Comparison of ENCODE assay signal across 11 cellular contexts in genomic region chr22:31586137-31586920, GRCh38.
A peak's percentile ranks its signal among the peaks of the same experiment; 100 is the strongest.
DNase-seq lines count a peak whose midpoint lies in the region; ATAC-seq and TF ChIP-seq lines count a peak whose summit lies in the region.
"Had no signal": no experiment of that assay in that cellular context is flagged by ENCODE, and none has a peak within 500 bp of the region (broad histone marks: within the 10 kb centered on the region; RNA-seq: fewer than 3 reads in every experiment).

No MANE protein-coding gene starts in this region.

- no peak for TF ChIP-seq CTCF in foreskin fibroblast (IDR thresholded peaks at IDR 0.05; ENCODE audit: low read depth, low read length)

- no peak for DNase-seq in activated T-cell treated with anti-CD3 and anti-CD28 coated beads, Interleukin-2, amount 50 U/mL, for 4 hours
- DNase-seq in activated T-cell treated with anti-CD3 and anti-CD28 coated beads for 4 hours (no peak), foreskin fibroblast (peak; percentile 68 to 79), GF-D8 (lab: John Stamatoyannopoulos, UW) (no peak)
- DNase-seq in stimulated activated naive CD4-positive, alpha-beta T cell treated with Interleukin-2 at 50 U/mL for 16 hours (lab: John Stamatoyannopoulos, UW), result no peak
- DNase-seq: activated CD4-positive, alpha-beta T cell treated with anti-CD3 and anti-CD28 coated beads for 1 hour; NCI-H2029; uterus had no signal

- H3K36me3 ChIP-seq in skeletal muscle satellite cell (ENCODE audit: insufficient read depth, low read length), result peaks cover 16% of the 10 kb centered on the region
- H3K36me3 ChIP-seq: uterus had no signal

- H3K4me1 ChIP-seq in skeletal muscle satellite cell (ENCODE audit: control insufficient read depth, insufficient read depth, low read length), result peaks cover 45% of the 10 kb centered on the region
- H3K4me1 ChIP-seq: uterus had no signal

- peaks cover 41% of the 10 kb centered on the region for H3K4me1 Mint-ChIP-seq in activated T-cell treated with anti-CD3 and anti-CD28 coated beads, Interleukin-2, amount 50 U/mL, for 4 hours (ENCODE audit: low read depth)
- peaks cover 33% of the 10 kb centered on the region for H3K4me1 Mint-ChIP-seq in activated T-helper 17 cell treated with anti-CD3 and anti-CD28 coated beads, Interleukin-2, amount 50 U/mL, for 72 hours

- H3K4me3 Mint-ChIP-seq in activated T-cell treated with anti-CD3 and anti-CD28 coated beads, Interleukin-2, amount 50 U/mL, for 4 hours, result peak overlapping the region; percentile 12
- H3K4me3 Mint-ChIP-seq in activated T-helper 17 cell treated with anti-CD3 and anti-CD28 coated beads, Interleukin-2, amount 50 U/mL, for 72 hours, result peak overlapping the region; percentile 1

- H3K36me3 Mint-ChIP-seq in activated T-cell treated with anti-CD3 and anti-CD28 coated beads, Interleukin-2, amount 50 U/mL, for 4 hours (ENCODE audit: insufficient read depth), result peaks cover 41% of the 10 kb centered on the region
- peaks cover 83% of the 10 kb centered on the region for H3K36me3 Mint-ChIP-seq in activated T-helper 17 cell treated with anti-CD3 and anti-CD28 coated beads, Interleukin-2, amount 50 U/mL, for 72 hours (ENCODE audit: low read depth)

- H3K4me2 ChIP-seq in skeletal muscle satellite cell (ENCODE audit: low read length), result peak overlapping the region; percentile 47

- H3K9me3 ChIP-seq in skeletal muscle satellite cell (replicated peaks; ENCODE audit: low read length), result no peaks in the 10 kb centered on the region
- H3K9me3 ChIP-seq: uterus had no signal

- no peak overlapping the region for H3K4me3 ChIP-seq in foreskin fibroblast (ENCODE audit: low read depth in 1 of 2, low read length in 2 of 2)
- no peak overlapping the region for H3K4me3 ChIP-seq in skeletal muscle satellite cell (ENCODE audit: low read length)
- H3K4me3 ChIP-seq: uterus had no signal

- no peak for ATAC-seq in activated T-cell treated with anti-CD3 and anti-CD28 coated beads, Interleukin-2, amount 50 U/mL, for 4 hours
- ATAC-seq in activated T-helper 17 cell treated with anti-CD3 and anti-CD28 coated beads, Interleukin-2, amount 50 U/mL, for 72 hours (replicated peaks), result no peak
- ATAC-seq in HG03457 (IDR thresholded peaks at IDR 0.05; ENCODE audit: unreplicated experiment), result no peak

- H3K27me3 ChIP-seq in skeletal muscle satellite cell (ENCODE audit: control insufficient read depth, insufficient read depth, low read length), result no peaks in the 10 kb centered on the region
- H3K27me3 ChIP-seq: uterus had no signal

- H3K9ac ChIP-seq in skeletal muscle satellite cell (ENCODE audit: low read depth, low read length), result peak overlapping the region; percentile 65

- no peaks in the 10 kb centered on the region for H3K9me3 Mint-ChIP-seq in activated T-cell treated with anti-CD3 and anti-CD28 coated beads, Interleukin-2, amount 50 U/mL, for 4 hours
- no peaks in the 10 kb centered on the region for H3K9me3 Mint-ChIP-seq in activated T-helper 17 cell treated with anti-CD3 and anti-CD28 coated beads, Interleukin-2, amount 50 U/mL, for 72 hours

- no peaks in the 10 kb centered on the region for H3K27me3 Mint-ChIP-seq in activated T-cell treated with anti-CD3 and anti-CD28 coated beads, Interleukin-2, amount 50 U/mL, for 4 hours (ENCODE audit: low read depth)
- H3K27me3 Mint-ChIP-seq in activated T-helper 17 cell treated with anti-CD3 and anti-CD28 coated beads, Interleukin-2, amount 50 U/mL, for 72 hours, result no peaks in the 10 kb centered on the region

- H3K27ac Mint-ChIP-seq in activated T-helper 17 cell treated with anti-CD3 and anti-CD28 coated beads, Interleukin-2, amount 50 U/mL, for 72 hours, result peak overlapping the region; percentile 10

Comparison
In these comparisons a context has a peak if more than half of its experiments do, and no peak if none do; other contexts are left out.
1. DNase-seq: peak in foreskin fibroblast (2 of 2); none in activated T-cell treated with anti-CD3 and anti-CD28 coated beads, Interleukin-2, amount 50 U/mL, for 4 hours (single experiment), activated T-cell treated with anti-CD3 and anti-CD28 coated beads for 4 hours (single experiment), GF-D8 (single experiment) and stimulated activated naive CD4-positive, alpha-beta T cell treated with Interleukin-2 at 50 U/mL for 16 hours (single experiment).